In the genomic region with DNA sequence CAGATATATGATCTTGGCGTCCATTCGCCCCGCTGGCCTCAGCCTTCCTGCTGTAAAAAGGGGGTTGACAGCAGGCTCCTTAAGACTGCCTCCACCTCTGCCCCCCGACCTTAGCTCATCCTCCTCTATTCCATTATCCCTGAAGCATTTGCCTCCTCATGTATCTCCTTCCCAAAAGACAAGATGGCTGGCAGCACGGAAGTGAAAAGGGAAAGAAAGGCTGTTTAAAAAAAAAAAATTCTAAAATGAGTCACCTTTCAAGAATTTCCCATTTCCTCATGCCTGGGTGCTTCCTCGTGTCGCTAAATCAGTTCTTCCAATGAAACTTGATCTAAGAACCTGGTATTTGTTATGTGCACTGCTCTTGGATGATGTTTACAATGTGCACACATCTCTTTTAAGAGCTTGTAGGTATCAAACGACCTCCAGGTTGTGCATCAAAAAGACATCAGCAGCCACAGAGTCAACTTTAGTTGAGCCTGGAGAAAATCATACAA, we compare ENCODE assay signal across 8 cellular contexts. TPM values are rescaled to one million over a fixed set of nuclear protein-coding genes. Genes with fewer than 3 reads are reported as not detected.
DNase-seq lines count a peak whose midpoint lies in the region; ATAC-seq and TF ChIP-seq lines count a peak whose summit lies in the region.

No MANE protein-coding gene starts in this region.

- H3K27me3 ChIP-seq in breast epithelium = no peaks in the 10 kb centered on the region
- peaks cover 0 to 7% (median 4%) of the 10 kb centered on the region in 4 donors for H3K27me3 ChIP-seq in liver (ENCODE audit: control insufficient read depth in 4 of 4, insufficient read depth in 4 of 4, low read length in 3 of 4)
- H3K27me3 ChIP-seq in tibial artery = no peaks in the 10 kb centered on the region

- peaks cover 3% of the 10 kb centered on the region for H3K36me3 Mint-ChIP-seq in activated CD8-positive, alpha-beta memory T cell treated with anti-CD3 and anti-CD28 coated beads, Interleukin-2, amount 10 ng/mL, durations not matched to agents 7 days and 5 days
- H3K36me3 Mint-ChIP-seq in activated naive CD4-positive, alpha-beta T cell treated with anti-CD3 and anti-CD28 coated beads, Interleukin-2, amount 50 U/mL, for 72 hours = peaks cover 0 to 14% of the 10 kb centered on the region in 2 donors

- H3K36me3 ChIP-seq in breast epithelium (no peaks in the 10 kb centered on the region), liver (ENCODE audit: control insufficient read depth in 4 of 4, insufficient read depth in 3 of 4, low read depth in 1 of 4, low read length in 3 of 4) (no peaks in the 10 kb centered on the region), tibial artery (no peaks in the 10 kb centered on the region)

- no peak for ATAC-seq in activated CD8-positive, alpha-beta memory T cell treated with anti-CD3 and anti-CD28 coated beads, Interleukin-2, amount 10 ng/mL, durations not matched to agents 7 days and 5 days
- ATAC-seq in activated naive CD4-positive, alpha-beta T cell treated with anti-CD3 and anti-CD28 coated beads, Interleukin-2, amount 50 U/mL, for 72 hours = no peak

- DNase-seq in activated CD8-positive, alpha-beta memory T cell treated with anti-CD3 and anti-CD28 coated beads, Interleukin-2, amount 10 ng/mL, durations not matched to agents 7 days and 5 days = no peak
- no peak for DNase-seq in activated CD8-positive, alpha-beta memory T cell treated with anti-CD3 and anti-CD28 coated beads, Interleukin-2, amount 50 U/mL, for 48 hours
- peak; percentile 21 for DNase-seq in NCI-H2227 (lab: John Stamatoyannopoulos, UW; ENCODE audit: unreplicated experiment)
- DNase-seq in breast epithelium (ENCODE audit: low spot score in 2 of 2) = no peak
- no peak for DNase-seq in tibial artery
- no peak for DNase-seq in GM10266 (ENCODE audit: extremely low spot score)
- no peak for DNase-seq in activated naive CD4-positive, alpha-beta T cell treated with anti-CD3 and anti-CD28 coated beads, Interleukin-2, amount 50 U/mL, for 72 hours (ENCODE audit: low spot score in 2 of 2)

- H3K27me3 Mint-ChIP-seq in activated CD8-positive, alpha-beta memory T cell treated with anti-CD3 and anti-CD28 coated beads, Interleukin-2, amount 10 ng/mL, durations not matched to agents 7 days and 5 days = peaks cover 54% of the 10 kb centered on the region

- no peak overlapping the region for H3K9ac ChIP-seq in liver (ENCODE audit: low read depth in 1 of 2, low read length in 2 of 2)

- 70% methylated on average over 8 of the region's 8 CpGs for WGBS in liver

- H3K4me3 ChIP-seq in breast epithelium = peak overlapping the region in 2 of 3 donors; percentile 82 to 93
- no peak overlapping the region for H3K4me3 ChIP-seq in liver (ENCODE audit: low read depth in 1 of 3, low read length in 3 of 3)
- peak overlapping the region; percentile 78 to 82 for H3K4me3 ChIP-seq in tibial artery

- H3K27ac Mint-ChIP-seq in activated CD8-positive, alpha-beta memory T cell treated with anti-CD3 and anti-CD28 coated beads, Interleukin-2, amount 10 ng/mL, durations not matched to agents 7 days and 5 days = no peak overlapping the region
- no peak overlapping the region for H3K27ac Mint-ChIP-seq in activated naive CD4-positive, alpha-beta T cell treated with anti-CD3 and anti-CD28 coated beads, Interleukin-2, amount 50 U/mL, for 72 hours

- TF ChIP-seq POLR2A in breast epithelium (IDR thresholded peaks at IDR 0.05) = no peak

- H3K9me3 Mint-ChIP-seq in activated CD8-positive, alpha-beta memory T cell treated with anti-CD3 and anti-CD28 coated beads, Interleukin-2, amount 10 ng/mL, durations not matched to agents 7 days and 5 days (ENCODE audit: low read depth) = no peaks in the 10 kb centered on the region
- H3K9me3 Mint-ChIP-seq in activated naive CD4-positive, alpha-beta T cell treated with anti-CD3 and anti-CD28 coated beads, Interleukin-2, amount 50 U/mL, for 72 hours = no peaks in the 10 kb centered on the region

- CTCF ChIA-PET in activated CD8-positive, alpha-beta memory T cell treated with anti-CD3 and anti-CD28 coated beads, Interleukin-2, amount 10 ng/mL, durations not matched to agents 7 days and 5 days (lab: Charles Lee) = interaction anchor here (1.6 to 1.8 kb wide), 2 partner anchors 19 to 40 kb away, joined by 3 to 4 read pairs; no protein-coding TSS in a partner anchor

- H3K9me3 ChIP-seq in breast epithelium (peaks cover 0 to 6% of the 10 kb centered on the region in 2 donors), liver (ENCODE audit: control insufficient read depth in 4 of 4, low read length in 3 of 4) (peaks cover 1 to 10% (median 9%) of the 10 kb centered on the region in 4 donors), tibial artery (no peaks in the 10 kb centered on the region)

- no peak for TF ChIP-seq RAD21 in liver (IDR thresholded peaks at IDR 0.05)

- H3K4me3 Mint-ChIP-seq in activated CD8-positive, alpha-beta memory T cell treated with anti-CD3 and anti-CD28 coated beads, Interleukin-2, amount 10 ng/mL, durations not matched to agents 7 days and 5 days = peak overlapping the region; percentile 63

- intact Hi-C loops in breast epithelium (cut with DNase I; ENCODE audit: low total_unique reads) = no loop called here
- intact Hi-C loops in tibial artery (cut with DNase I; ENCODE audit: low total_unique reads) = loop anchor here (5.0 kb wide), 1 partner anchor 39 kb away; the partner anchor contains the start of genes FKBP14 and PLEKHA8

- TF ChIP-seq CTCF in breast epithelium (IDR thresholded peaks at IDR 0.05) (no peak), liver (IDR thresholded peaks at IDR 0.05; ENCODE audit: low read depth, low read length, missing input control) (no peak), tibial artery (IDR thresholded peaks at IDR 0.05) (no peak), GM10266 (IDR thresholded peaks at IDR 0.05; ENCODE audit: control insufficient read depth, insufficient read depth, low read depth, missing control alignments) (no peak)

- H3K4me1 ChIP-seq in breast epithelium (no peaks in the 10 kb centered on the region), liver (ENCODE audit: control insufficient read depth in 4 of 4, insufficient read depth in 4 of 4, low read length in 3 of 4) (peaks cover 0 to 8% (median 4%) of the 10 kb centered on the region in 4 donors), tibial artery (peaks cover 0 to 36% (median 15%) of the 10 kb centered on the region in 4 donors)

- peak overlapping the region; percentile 90 to 94 for H3K27ac ChIP-seq in breast epithelium
- H3K27ac ChIP-seq in liver (ENCODE audit: low read depth in 1 of 2, low read length in 2 of 2) = peak overlapping the region; percentile 27 to 31
- peak overlapping the region; percentile 92 for H3K27ac ChIP-seq in tibial artery

- peaks cover 15% of the 10 kb centered on the region for H3K4me1 Mint-ChIP-seq in activated CD8-positive, alpha-beta memory T cell treated with anti-CD3 and anti-CD28 coated beads, Interleukin-2, amount 10 ng/mL, durations not matched to agents 7 days and 5 days

TF ChIP-seq in liver, 16 proteins besides CTCF, POLR2A, EP300 and RAD21 (continues in another document):
- TF ChIP-seq, protein P1, sequence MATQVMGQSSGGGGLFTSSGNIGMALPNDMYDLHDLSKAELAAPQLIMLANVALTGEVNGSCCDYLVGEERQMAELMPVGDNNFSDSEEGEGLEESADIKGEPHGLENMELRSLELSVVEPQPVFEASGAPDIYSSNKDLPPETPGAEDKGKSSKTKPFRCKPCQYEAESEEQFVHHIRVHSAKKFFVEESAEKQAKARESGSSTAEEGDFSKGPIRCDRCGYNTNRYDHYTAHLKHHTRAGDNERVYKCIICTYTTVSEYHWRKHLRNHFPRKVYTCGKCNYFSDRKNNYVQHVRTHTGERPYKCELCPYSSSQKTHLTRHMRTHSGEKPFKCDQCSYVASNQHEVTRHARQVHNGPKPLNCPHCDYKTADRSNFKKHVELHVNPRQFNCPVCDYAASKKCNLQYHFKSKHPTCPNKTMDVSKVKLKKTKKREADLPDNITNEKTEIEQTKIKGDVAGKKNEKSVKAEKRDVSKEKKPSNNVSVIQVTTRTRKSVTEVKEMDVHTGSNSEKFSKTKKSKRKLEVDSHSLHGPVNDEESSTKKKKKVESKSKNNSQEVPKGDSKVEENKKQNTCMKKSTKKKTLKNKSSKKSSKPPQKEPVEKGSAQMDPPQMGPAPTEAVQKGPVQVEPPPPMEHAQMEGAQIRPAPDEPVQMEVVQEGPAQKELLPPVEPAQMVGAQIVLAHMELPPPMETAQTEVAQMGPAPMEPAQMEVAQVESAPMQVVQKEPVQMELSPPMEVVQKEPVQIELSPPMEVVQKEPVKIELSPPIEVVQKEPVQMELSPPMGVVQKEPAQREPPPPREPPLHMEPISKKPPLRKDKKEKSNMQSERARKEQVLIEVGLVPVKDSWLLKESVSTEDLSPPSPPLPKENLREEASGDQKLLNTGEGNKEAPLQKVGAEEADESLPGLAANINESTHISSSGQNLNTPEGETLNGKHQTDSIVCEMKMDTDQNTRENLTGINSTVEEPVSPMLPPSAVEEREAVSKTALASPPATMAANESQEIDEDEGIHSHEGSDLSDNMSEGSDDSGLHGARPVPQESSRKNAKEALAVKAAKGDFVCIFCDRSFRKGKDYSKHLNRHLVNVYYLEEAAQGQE (IDR thresholded peaks at IDR 0.05) = no peak
- peak; percentile 46 for TF ChIP-seq YY1 (IDR thresholded peaks at IDR 0.05)
- TF ChIP-seq SP1 (IDR thresholded peaks at IDR 0.05) = no peak
- TF ChIP-seq TAF1 (conservative IDR thresholded peaks at IDR 0.05) = no peak

RNA-seq across cellular contexts. Expression of gene SCRN1, which starts 1.7 kb away (rescaled TPM):
- 1 to 10 TPM; 3.5 to 4.9 TPM for total RNA-seq in activated CD8-positive, alpha-beta memory T cell treated with anti-CD3 and anti-CD28 coated beads, Interleukin-2, amount 10 ng/mL, durations not matched to agents 7 days and 5 days
- total RNA-seq in breast epithelium = 10 to 100 TPM; 25.9 to 32.0 (median 31.5) TPM
- total RNA-seq in liver = 1 to 10 TPM; 2.6 to 4.1 TPM
- 1 to 10 TPM; 1.1 to 1.3 TPM for polyA plus RNA-seq in liver
- 1 to 10 TPM; 1.3 to 2.1 TPM for total RNA-seq in activated naive CD4-positive, alpha-beta T cell treated with anti-CD3 and anti-CD28 coated beads, Interleukin-2, amount 50 U/mL, for 72 hours

RNA-seq across cellular contexts. Expression of gene FKBP14, which starts 38.6 kb away (rescaled TPM):
- total RNA-seq in activated CD8-positive, alpha-beta memory T cell treated with anti-CD3 and anti-CD28 coated beads, Interleukin-2, amount 10 ng/mL, durations not matched to agents 7 days and 5 days = 1 to 10 TPM; 5.2 to 6.4 TPM
- total RNA-seq in breast epithelium (10 to 100 TPM in 1 of 3 donors, 1 to 10 TPM in 2; 3.8 to 13.0 (median 9.5) TPM), liver (1 to 10 TPM; 4.3 to 6.1 TPM)
- 1 to 10 TPM; 2.6 to 2.7 TPM for polyA plus RNA-seq in liver
- 10 to 100 TPM in 1 of 2 donors, 1 to 10 TPM in 1; 7.9 to 12.3 TPM for total RNA-seq in activated naive CD4-positive, alpha-beta T cell treated with anti-CD3 and anti-CD28 coated beads, Interleukin-2, amount 50 U/mL, for 72 hours

RNA-seq across cellular contexts. Expression of gene PLEKHA8, which starts 40.3 kb away (rescaled TPM):
- total RNA-seq in activated CD8-positive, alpha-beta memory T cell treated with anti-CD3 and anti-CD28 coated beads, Interleukin-2, amount 10 ng/mL, durations not matched to agents 7 days and 5 days = 10 to 100 TPM; 10.8 to 10.9 TPM
- total RNA-seq in breast epithelium = 10 to 100 TPM in 2 of 3 donors, 1 to 10 TPM in 1; 7.5 to 15.1 (median 14.0) TPM
- total RNA-seq in liver = 1 to 10 TPM; 3.0 to 5.4 TPM
- 1 to 10 TPM; 1.0 to 1.8 TPM for polyA plus RNA-seq in liver
- total RNA-seq in activated naive CD4-positive, alpha-beta T cell treated with anti-CD3 and anti-CD28 coated beads, Interleukin-2, amount 50 U/mL, for 72 hours = 10 to 100 TPM; 10.2 to 20.1 TPM

Comparison
In these comparisons a context has a peak if more than half of its experiments do, and no peak if none do; other contexts are left out.
1. H3K27ac ChIP-seq: peak in every context shown above with its lines; median percentile 92 in breast epithelium; 92 in tibial artery; 29 in liver.
2. H3K4me3 ChIP-seq: peak in breast epithelium (2 of 3) and tibial artery (2 of 2); none in liver (0 of 3).
3. RNA of gene SCRN1, which starts 1.7 kb away (total RNA-seq): 25.9 to 32.0 TPM in breast epithelium; 3.5 to 4.9 TPM in activated CD8-positive, alpha-beta memory T cell treated with anti-CD3 and anti-CD28 coated beads, Interleukin-2, amount 10 ng/mL, durations not matched to agents 7 days and 5 days, 2.6 to 4.1 TPM in liver and 1.3 to 2.1 TPM in activated naive CD4-positive, alpha-beta T cell treated with anti-CD3 and anti-CD28 coated beads, Interleukin-2, amount 50 U/mL, for 72 hours; every median in the first group is over 4 times any median in the second.